Comparison of ENCODE assay signal across 30 cellular contexts in the genomic region with DNA sequence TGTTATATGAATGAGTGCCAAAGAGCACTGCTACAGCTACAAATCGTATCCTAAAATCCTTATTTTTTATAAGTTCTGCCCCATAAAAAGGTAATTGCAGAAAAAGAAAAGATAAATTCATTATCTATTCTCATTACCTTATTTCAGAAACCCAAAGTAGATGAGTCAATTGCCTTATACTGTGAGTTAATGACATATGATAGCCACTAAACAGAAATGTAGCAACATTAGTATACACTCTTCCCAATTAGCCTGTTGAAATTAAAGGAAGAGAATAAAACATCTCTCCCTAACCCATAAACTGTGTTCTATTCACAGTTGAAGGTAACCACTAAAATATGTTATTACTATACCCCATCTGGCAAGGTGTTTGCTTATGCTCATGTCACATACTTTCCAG. TPM values are rescaled to one million over a fixed set of nuclear protein-coding genes. Genes with fewer than 3 reads are reported as not detected.
A peak's percentile ranks its signal among the peaks of the same experiment; 100 is the strongest.
DNase-seq lines count a peak whose midpoint lies in the region; ATAC-seq and TF ChIP-seq lines count a peak whose summit lies in the region.
"Had no signal": no experiment of that assay in that cellular context is flagged by ENCODE, and none has a peak within 500 bp of the region (broad histone marks: within the 10 kb centered on the region; RNA-seq: fewer than 3 reads in every experiment).

No MANE protein-coding gene starts in this region.

- H3F3A ChIP-seq in OCI-LY1 (ENCODE audit: insufficient read depth, low read length): no peaks in the 10 kb centered on the region

- H3K36me3 ChIP-seq in HEK293 (ENCODE audit: control insufficient read depth in 2 of 2, insufficient read depth in 1 of 2, low read length in 2 of 2) (no peaks in the 10 kb centered on the region), OCI-LY1 (ENCODE audit: insufficient read depth, low read length) (peaks cover 9% of the 10 kb centered on the region)
- H3K36me3 ChIP-seq: breast epithelium, lower lobe of right lung, pancreas had no signal

- no peak overlapping the region for H3K27ac ChIP-seq in HEK293 (ENCODE audit: extremely low read depth, low read depth, low read length)
- no peak overlapping the region for H3K27ac ChIP-seq in OCI-LY1 (ENCODE audit: low read depth, low read length, poor library complexity, severe bottlenecking)
- H3K27ac ChIP-seq: 22Rv1, breast epithelium, lower lobe of right lung, pancreas, testis had no signal

- peaks cover 39% of the 10 kb centered on the region for H3K4me1 Mint-ChIP-seq in memory B cell
- H3K4me1 Mint-ChIP-seq in activated CD4-positive, alpha-beta T cell treated with anti-CD3 and anti-CD28 coated beads, Interleukin-2, amount 10 ng/mL, durations not matched to agents 24 days and 14 days: peaks cover 40% of the 10 kb centered on the region

- no peaks in the 10 kb centered on the region for H3K9me2 ChIP-seq in OCI-LY1 (ENCODE audit: low read depth, low read length)

- H2AFZ ChIP-seq in OCI-LY1 (ENCODE audit: low read length): no peak overlapping the region

- H3K4me1 ChIP-seq in HEK293 (ENCODE audit: control insufficient read depth, insufficient read depth, low read length): peaks cover 3% of the 10 kb centered on the region; the same call in 1 of the 2 replicates
- H3K4me1 ChIP-seq in OCI-LY1 (ENCODE audit: insufficient read depth, low read length, severe bottlenecking): peaks cover 67% of the 10 kb centered on the region

- peaks cover 100% of the 10 kb centered on the region for H3K79me2 ChIP-seq in OCI-LY1 (ENCODE audit: insufficient read depth, low read length)

- H3K9me3 Mint-ChIP-seq in memory B cell: no peaks in the 10 kb centered on the region
- H3K9me3 Mint-ChIP-seq in activated CD4-positive, alpha-beta T cell treated with anti-CD3 and anti-CD28 coated beads, Interleukin-2, amount 10 ng/mL, durations not matched to agents 24 days and 14 days: no peaks in the 10 kb centered on the region
- H3K9me3 Mint-ChIP-seq: activated naive CD4-positive, alpha-beta T cell treated with anti-CD3 and anti-CD28 coated beads, Interleukin-2, amount 10 ng/mL, durations not matched to agents 7 days and 5 days; CD14-positive monocyte; HFFc6; T-helper 1 cell treated with Interleukin-12 subunit alpha and Interleukin-12 subunit beta and Interleukin-4 antibody, amounts not matched to agents 30 μg/mL and 1 μg/mL, for 36 hours had no signal

- no peak for ATAC-seq in memory B cell (ENCODE audit: low read depth)
- ATAC-seq: activated CD8-positive, alpha-beta memory T cell treated with anti-CD3 and anti-CD28 coated beads, Interleukin-2, amount 10 ng/mL, durations not matched to agents 7 days and 5 days; lower lobe of right lung; pancreas had no signal

- peak; percentile 11 for DNase-seq in NCI-H2029 (lab: John Stamatoyannopoulos, UW)
- no peak for DNase-seq in NCI-H2029 treated with DMSO at 0.1 percent for 48 hours (lab: John Stamatoyannopoulos, UW)
- no peak for DNase-seq in memory B cell (ENCODE audit: low spot score in 2 of 2)
- no peak for DNase-seq in NCI-H146 treated with DMSO at 0.1 percent for 48 hours (lab: John Stamatoyannopoulos, UW; ENCODE audit: unreplicated experiment)
- DNase-seq in SW 1271 (lab: John Stamatoyannopoulos, UW): no peak
- no peak for DNase-seq in activated CD4-positive, alpha-beta T cell treated with anti-CD3 and anti-CD28 coated beads, Interleukin-2, amount 10 ng/mL, durations not matched to agents 24 days and 14 days
- DNase-seq: activated CD4-positive, alpha-beta T cell treated with anti-CD3 and anti-CD28 coated beads, Interleukin-2, amount 50 U/mL, for 4 hours; activated CD4-positive, CD25-positive, alpha-beta regulatory T cell; activated CD8-positive, alpha-beta memory T cell treated with anti-CD3 and anti-CD28 coated beads, Interleukin-2, amount 10 ng/mL, durations not matched to agents 7 days and 5 days; activated naive CD4-positive, alpha-beta T cell treated with anti-CD3 and anti-CD28 coated beads, Interleukin-2, amount 10 ng/mL, durations not matched to agents 7 days and 5 days; activated T-cell treated with anti-CD3 and anti-CD28 coated beads, Interleukin-2, amount 50 U/mL, for 48 hours; amygdala; DMS79 treated with DMSO at 0.1 percent for 48 hours; GDM1; HFFc6; kidney glomerular epithelial cell; lower lobe of right lung; NCI-H1092 treated with DMSO at 0.1 percent for 48 hours; NCI-H2081 treated with DMSO at 0.1 percent for 48 hours; NCI-H510A; pancreas; small intestine; stimulated activated naive CD4-positive, alpha-beta T cell treated with Interleukin-2 at 50 U/mL for 16 hours; testis had no signal

- peaks cover 2% of the 10 kb centered on the region for H3K36me3 Mint-ChIP-seq in memory B cell
- peaks cover 26% of the 10 kb centered on the region for H3K36me3 Mint-ChIP-seq in activated CD4-positive, alpha-beta T cell treated with anti-CD3 and anti-CD28 coated beads, Interleukin-2, amount 10 ng/mL, durations not matched to agents 24 days and 14 days (ENCODE audit: low read depth)
- H3K36me3 Mint-ChIP-seq: CD14-positive monocyte had no signal

- TF ChIP-seq CTCF in HEK293 (tag by site-specific recombination; IDR thresholded peaks at IDR 0.05): no peak
- no peak for TF ChIP-seq CTCF in OCI-LY1 (IDR thresholded peaks at IDR 0.05; ENCODE audit: low read length)

- no peak overlapping the region for H3K4me3 Mint-ChIP-seq in memory B cell
- no peak overlapping the region for H3K4me3 Mint-ChIP-seq in activated CD4-positive, alpha-beta T cell treated with anti-CD3 and anti-CD28 coated beads, Interleukin-2, amount 10 ng/mL, durations not matched to agents 24 days and 14 days
- H3K4me3 Mint-ChIP-seq: activated CD8-positive, alpha-beta memory T cell treated with anti-CD3 and anti-CD28 coated beads, Interleukin-2, amount 10 ng/mL, durations not matched to agents 7 days and 5 days; activated naive CD4-positive, alpha-beta T cell treated with anti-CD3 and anti-CD28 coated beads, Interleukin-2, amount 10 ng/mL, durations not matched to agents 7 days and 5 days; CD14-positive monocyte; HFFc6; T-helper 1 cell treated with Interleukin-12 subunit alpha and Interleukin-12 subunit beta and Interleukin-4 antibody, amounts not matched to agents 30 μg/mL and 1 μg/mL, for 36 hours had no signal

- peak overlapping the region; percentile 18; the same call in 1 of the 2 replicates for H3K4me2 ChIP-seq in OCI-LY1 (ENCODE audit: low read length)

- peak overlapping the region; percentile 38 for H3K27ac Mint-ChIP-seq in memory B cell
- no peak overlapping the region for H3K27ac Mint-ChIP-seq in activated CD4-positive, alpha-beta T cell treated with anti-CD3 and anti-CD28 coated beads, Interleukin-2, amount 10 ng/mL, durations not matched to agents 24 days and 14 days
- H3K27ac Mint-ChIP-seq: activated CD8-positive, alpha-beta memory T cell treated with anti-CD3 and anti-CD28 coated beads, Interleukin-2, amount 10 ng/mL, durations not matched to agents 7 days and 5 days; activated naive CD4-positive, alpha-beta T cell treated with anti-CD3 and anti-CD28 coated beads, Interleukin-2, amount 10 ng/mL, durations not matched to agents 7 days and 5 days; HFFc6; T-helper 1 cell treated with Interleukin-12 subunit alpha and Interleukin-12 subunit beta and Interleukin-4 antibody, amounts not matched to agents 30 μg/mL and 1 μg/mL, for 36 hours had no signal

- CTCF ChIA-PET in HEK293 (lab: Yijun Ruan, JAX): no interaction called here

- intact Hi-C loops in activated CD4-positive, alpha-beta T cell treated with anti-CD3 and anti-CD28 coated beads, Interleukin-2, amount 10 ng/mL, durations not matched to agents 24 days and 14 days (cut with micrococcal nuclease): no loop called here

- no peaks in the 10 kb centered on the region for H3K9me3 ChIP-seq in HEK293 (ENCODE audit: control insufficient read depth, insufficient read depth, low read depth, low read length)
- no peaks in the 10 kb centered on the region for H3K9me3 ChIP-seq in OCI-LY1 (ENCODE audit: low read length)
- H3K9me3 ChIP-seq: breast epithelium, lower lobe of right lung, pancreas, testis had no signal

- peaks cover 2% of the 10 kb centered on the region for H4K20me1 ChIP-seq in OCI-LY1 (ENCODE audit: insufficient read depth, low read length)

- H3K27me3 Mint-ChIP-seq in memory B cell: no peaks in the 10 kb centered on the region
- no peaks in the 10 kb centered on the region for H3K27me3 Mint-ChIP-seq in activated CD4-positive, alpha-beta T cell treated with anti-CD3 and anti-CD28 coated beads, Interleukin-2, amount 10 ng/mL, durations not matched to agents 24 days and 14 days
- H3K27me3 Mint-ChIP-seq: activated CD8-positive, alpha-beta memory T cell treated with anti-CD3 and anti-CD28 coated beads, Interleukin-2, amount 10 ng/mL, durations not matched to agents 7 days and 5 days; activated naive CD4-positive, alpha-beta T cell treated with anti-CD3 and anti-CD28 coated beads, Interleukin-2, amount 10 ng/mL, durations not matched to agents 7 days and 5 days had no signal

- POLR2A ChIA-PET in HEK293 (lab: Yijun Ruan, JAX): no interaction called here

- H3K27me3 ChIP-seq in OCI-LY1 (ENCODE audit: insufficient read depth, low read length): no peaks in the 10 kb centered on the region
- H3K27me3 ChIP-seq: breast epithelium, pancreas, testis had no signal

- H3K9ac ChIP-seq in OCI-LY1 (ENCODE audit: low read length): no peak overlapping the region

- no peak overlapping the region for H3K4me3 ChIP-seq in HEK293 (ENCODE audit: low read depth, low read length)
- H3K4me3 ChIP-seq in OCI-LY1 (ENCODE audit: low read depth, low read length, poor library complexity, severe bottlenecking): no peak overlapping the region
- H3K4me3 ChIP-seq: breast epithelium, lower lobe of right lung, pancreas, testis had no signal

TF ChIP-seq in HEK293, 187 proteins besides CTCF, POLR2A, EP300 and RAD21 (continues in another document):
- TF ChIP-seq OSR2 (tag by site-specific recombination; IDR thresholded peaks at IDR 0.05) (0 out of 2 replicates have a peak, but pooled peaks have one; percentile 26), REPIN1 (tag by site-specific recombination; IDR thresholded peaks at IDR 0.05; ENCODE audit: low read depth) (no peak), GLIS2 (tag by site-specific recombination; IDR thresholded peaks at IDR 0.05) (no peak), ZBTB17 (tag by site-specific recombination; IDR thresholded peaks at IDR 0.05) (no peak), SETDB1 (IDR thresholded peaks at IDR 0.05; ENCODE audit: insufficient read length, low read length) (no peak)

RNA-seq across cellular contexts. Expression of gene TBL1XR1, which starts 11.0 kb away (rescaled TPM):
- 160 and 178 TPM in 2 replicates for total RNA-seq in activated CD4-positive, alpha-beta T cell treated with anti-CD3 and anti-CD28 coated beads, Interleukin-2, amount 10 ng/mL, durations not matched to agents 24 days and 14 days
